Comparison of ENCODE assay signal across 19 cellular contexts in the genomic region with DNA sequence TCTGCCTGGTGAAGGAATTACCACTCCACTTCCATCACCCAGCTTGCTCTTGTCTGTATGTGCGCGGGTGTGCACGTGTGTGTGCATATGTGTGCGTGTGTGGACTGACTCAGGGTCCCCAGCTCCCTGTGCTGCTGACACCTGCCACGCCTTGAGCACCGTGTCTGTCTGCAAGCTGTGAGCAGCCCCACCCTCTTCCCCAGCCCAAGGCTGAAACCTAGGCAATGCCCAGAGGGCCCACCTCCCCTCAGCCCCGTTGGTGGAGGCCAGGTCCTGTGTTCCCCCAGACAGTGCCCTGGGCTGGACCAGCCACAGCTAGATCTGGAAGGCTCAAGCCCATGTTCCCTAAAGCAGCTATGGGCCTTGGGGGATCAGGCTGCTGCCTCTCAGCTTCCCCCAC. TPM values are rescaled to one million over a fixed set of nuclear protein-coding genes. Genes with fewer than 3 reads are reported as not detected.
DNase-seq lines count a peak whose midpoint lies in the region; ATAC-seq and TF ChIP-seq lines count a peak whose summit lies in the region.
"Had no signal": no experiment of that assay in that cellular context is flagged by ENCODE, and none has a peak within 500 bp of the region (broad histone marks: within the 10 kb centered on the region; RNA-seq: fewer than 3 reads in every experiment).

No MANE protein-coding gene starts in this region.

- intact Hi-C loops in CD4-positive, alpha-beta memory T cell (cut with micrococcal nuclease), result no loop called here
- intact Hi-C loops in IMR-90 (cut with micrococcal nuclease), result no loop called here
- intact Hi-C loops in left colon (cut with DNase I, micrococcal nuclease), result no loop called here

- H3K27me3 ChIP-seq in CD4-positive, alpha-beta memory T cell (ENCODE audit: insufficient read depth, low read length), result no peaks in the 10 kb centered on the region
- H3K27me3 ChIP-seq in IMR-90 (ENCODE audit: control insufficient read depth, insufficient read depth, low read length), result no peaks in the 10 kb centered on the region; the same call in 1 of the 2 replicates

- peaks cover 53% of the 10 kb centered on the region for H3K4me1 ChIP-seq in CD4-positive, alpha-beta memory T cell (ENCODE audit: insufficient read depth, low read length)
- H3K4me1 ChIP-seq in IMR-90 (ENCODE audit: control insufficient read depth, insufficient read depth, low read length), result 0 out of 2 replicates have a peak, but pooled peaks cover 3% of the 10 kb centered on the region

- no peak overlapping the region for H2BK15ac ChIP-seq in IMR-90 (ENCODE audit: low read depth, low read length)

- no peak overlapping the region for H3K56ac ChIP-seq in IMR-90 (ENCODE audit: extremely low read depth, insufficient read depth, low read length)

- no peaks in the 10 kb centered on the region for H3K9me3 Mint-ChIP-seq in CD4-positive, alpha-beta memory T cell
- no peaks in the 10 kb centered on the region for H3K9me3 Mint-ChIP-seq in activated naive CD8-positive, alpha-beta T cell treated with anti-CD3 and anti-CD28 coated beads for 36 hours
- no peaks in the 10 kb centered on the region for H3K9me3 Mint-ChIP-seq in neural crest cell

- H3K36me3 Mint-ChIP-seq in CD4-positive, alpha-beta memory T cell, result peaks cover 2 to 14% of the 10 kb centered on the region in 2 donors
- peaks cover 7% of the 10 kb centered on the region for H3K36me3 Mint-ChIP-seq in activated naive CD8-positive, alpha-beta T cell treated with anti-CD3 and anti-CD28 coated beads for 36 hours
- peaks cover 9% of the 10 kb centered on the region for H3K36me3 Mint-ChIP-seq in neural crest cell (ENCODE audit: low read depth)

- in situ Hi-C loops in IMR-90 (cut with MboI; ENCODE audit: low sequenced_read_pairs), result no loop called here

- no peak overlapping the region for H3K27ac Mint-ChIP-seq in CD4-positive, alpha-beta memory T cell
- no peak overlapping the region for H3K27ac Mint-ChIP-seq in activated naive CD8-positive, alpha-beta T cell treated with anti-CD3 and anti-CD28 coated beads for 36 hours
- no peak overlapping the region for H3K27ac Mint-ChIP-seq in neural crest cell (ENCODE audit: unreplicated experiment)

- no TSS peak for BruUV-seq in IMR-90 (replicated peaks; lab: Mats Ljungman, UMichigan)

- no peak for TF ChIP-seq RAD21 in IMR-90 (IDR thresholded peaks at IDR 0.05; ENCODE audit: low read length)

- H2AK5ac ChIP-seq in IMR-90 (ENCODE audit: low read depth, low read length), result no peak overlapping the region

- TF ChIP-seq POLR2A in IMR-90 (IDR thresholded peaks at IDR 0.05; ENCODE audit: low read depth, low read length), result no peak

- H2AFZ ChIP-seq in IMR-90 (replicated peaks; ENCODE audit: low read length, poor library complexity), result peak overlapping the region; percentile 41

- H3K14ac ChIP-seq in IMR-90 (replicated peaks; ENCODE audit: low read depth, low read length), result no peak overlapping the region

- no peaks in the 10 kb centered on the region for H3K9me1 ChIP-seq in IMR-90 (ENCODE audit: insufficient read depth, low read length)

- no peaks in the 10 kb centered on the region for H3K9me3 ChIP-seq in CD4-positive, alpha-beta memory T cell (ENCODE audit: control insufficient read depth in 1 of 2, low read length in 2 of 2)
- peaks cover 2% of the 10 kb centered on the region; the same call in 1 of the 2 replicates for H3K9me3 ChIP-seq in IMR-90 (ENCODE audit: control insufficient read depth, insufficient read depth, low read length)

- H4K20me1 ChIP-seq in IMR-90 (ENCODE audit: insufficient read depth, low read length), result peaks cover 20% of the 10 kb centered on the region; the same call in 1 of the 2 replicates

- dilution Hi-C loops in IMR-90 (cut with HindIII; ENCODE audit: low sequenced_read_pairs, unreplicated experiment), result no loop called here

- no peak overlapping the region for H2BK20ac ChIP-seq in IMR-90 (ENCODE audit: low read depth, low read length)

- peaks cover 21 to 66% (median 40%) of the 10 kb centered on the region in 4 donors for H3K4me1 Mint-ChIP-seq in CD4-positive, alpha-beta memory T cell
- H3K4me1 Mint-ChIP-seq in activated naive CD8-positive, alpha-beta T cell treated with anti-CD3 and anti-CD28 coated beads for 36 hours, result peaks cover 20% of the 10 kb centered on the region
- H3K4me1 Mint-ChIP-seq in neural crest cell, result peaks cover 24% of the 10 kb centered on the region

- TF ChIP-seq CTCF in IMR-90 (conservative IDR thresholded peaks at IDR 0.05; ENCODE audit: low read depth, low read length), result no peak
- TF ChIP-seq CTCF in neural crest cell (conservative IDR thresholded peaks at IDR 0.05), result no peak

- H3K23ac ChIP-seq in IMR-90 (ENCODE audit: low read depth, low read length), result no peak overlapping the region

- no CpG with 5 or more reads among the region's 7 CpGs for WGBS in IMR-90 (ENCODE audit: extremely low coverage in 2 of 2, insufficient read length in 1 of 2), 2 experiments

- DNase-seq in CD4-positive, alpha-beta memory T cell, result no peak
- DNase-seq in IMR-90 (no peak), neural crest cell (ENCODE audit: low read depth, low spot score) (no peak), left colon (no peak), NCI-H1105 (lab: John Stamatoyannopoulos, UW) (no peak), AG08396 (ENCODE audit: low spot score) (no peak)
- DNase-seq in activated naive CD8-positive, alpha-beta T cell treated with anti-CD3 and anti-CD28 coated beads for 36 hours, result no peak
- DNase-seq: activated CD4-positive, alpha-beta T cell treated with anti-CD3 and anti-CD28 coated beads for 1 hour; amniotic stem cell; caudate nucleus; effector memory CD4-positive, alpha-beta T cell; H7; mammary epithelial cell; NCI-H2081 treated with DMSO at 0.1 percent for 48 hours; NCI-H510A treated with DMSO at 0.1 percent for 48 hours; SHP77; stimulated activated CD4-positive, alpha-beta T cell treated with anti-CD3 and anti-CD28 coated beads, Interleukin-1b, Interleukin-23, amount 100 ng/mL, for 48 hours had no signal

- POLR2A ChIA-PET in CD4-positive, alpha-beta memory T cell (lab: Charles Lee; ENCODE audit: partially characterized antibody), result interaction anchor here (1.0 to 3.1 kb wide), 3 partner anchors 9 to 18 kb away, joined by 3 to 25 read pairs (median 11); no protein-coding TSS in a partner anchor
- POLR2A ChIA-PET in IMR-90 (lab: Charles Lee; ENCODE audit: unreplicated experiment), result no interaction called here

- H3K9ac ChIP-seq in IMR-90 (ENCODE audit: low read depth, low read length), result no peak overlapping the region

- H3K4me3 Mint-ChIP-seq in CD4-positive, alpha-beta memory T cell, result peak overlapping the region in 6 of 8 donors; percentile 46 to 93 (median 74)
- H3K4me3 Mint-ChIP-seq in activated naive CD8-positive, alpha-beta T cell treated with anti-CD3 and anti-CD28 coated beads for 36 hours, result peak overlapping the region; percentile 83
- H3K4me3 Mint-ChIP-seq in neural crest cell, result peak overlapping the region; percentile 87

- no peak overlapping the region for H3K4me2 ChIP-seq in IMR-90 (ENCODE audit: low read depth, low read length)

- H3K18ac ChIP-seq in IMR-90 (ENCODE audit: low read depth, low read length), result no peak overlapping the region

- no peak overlapping the region for H2BK120ac ChIP-seq in IMR-90 (ENCODE audit: low read depth, low read length)

- no peak overlapping the region for H2BK5ac ChIP-seq in IMR-90 (ENCODE audit: low read depth, low read length, poor library complexity, severe bottlenecking)

- H4K5ac ChIP-seq in IMR-90 (ENCODE audit: low read depth, low read length), result no peak overlapping the region

- H4K8ac ChIP-seq in IMR-90 (ENCODE audit: low read depth in 2 of 2, low read length in 2 of 2), result no peak overlapping the region

- H3K4me3 ChIP-seq in CD4-positive, alpha-beta memory T cell (ENCODE audit: low read length in 2 of 2), result no peak overlapping the region
- H3K4me3 ChIP-seq in IMR-90 (ENCODE audit: insufficient read depth, low read depth, low read length), result no peak overlapping the region

- H3K27me3 Mint-ChIP-seq in CD4-positive, alpha-beta memory T cell, result no peaks in the 10 kb centered on the region
- no peaks in the 10 kb centered on the region for H3K27me3 Mint-ChIP-seq in activated naive CD8-positive, alpha-beta T cell treated with anti-CD3 and anti-CD28 coated beads for 36 hours
- no peaks in the 10 kb centered on the region for H3K27me3 Mint-ChIP-seq in neural crest cell (ENCODE audit: low read depth)

- no peak for ATAC-seq in IMR-90 (ENCODE audit: low read depth)
- no peak for ATAC-seq in left colon
- ATAC-seq: sciatic nerve had no signal

- H3K36me3 ChIP-seq in CD4-positive, alpha-beta memory T cell (ENCODE audit: insufficient read depth, low read length), result no peaks in the 10 kb centered on the region
- H3K36me3 ChIP-seq in IMR-90 (ENCODE audit: control insufficient read depth, insufficient read depth, low read length), result no peaks in the 10 kb centered on the region; the same call in 1 of the 2 replicates

- CTCF ChIA-PET in CD4-positive, alpha-beta memory T cell (lab: Charles Lee; ENCODE audit: partially characterized antibody), result interaction anchor here (1.2 to 4.4 kb wide), 3 partner anchors 9 to 61 kb away, joined by 3 to 42 read pairs (median 6); no protein-coding TSS in a partner anchor
- CTCF ChIA-PET in IMR-90 (lab: Yijun Ruan, JAX), result no interaction called here

- no peak overlapping the region for H3K27ac ChIP-seq in CD4-positive, alpha-beta memory T cell (ENCODE audit: low read depth, low read length)
- no peak overlapping the region for H3K27ac ChIP-seq in IMR-90 (ENCODE audit: insufficient read depth, low read length)
- H3K27ac ChIP-seq: HL-60 had no signal

- H3K4ac ChIP-seq in IMR-90 (ENCODE audit: low read depth, low read length), result no peak overlapping the region

- peaks cover 6 to 19% of the 10 kb centered on the region in 2 experiments; a peak in 3 of 4 replicates for H3K79me1 ChIP-seq in IMR-90 (ENCODE audit: low read depth in 1 of 2, low read length in 2 of 2)

- H2AK9ac ChIP-seq in IMR-90 (replicated peaks; ENCODE audit: low read depth, low read length, poor library complexity), result no peak overlapping the region

- no peak overlapping the region for H4K91ac ChIP-seq in IMR-90 (ENCODE audit: insufficient read depth, low read depth, low read length)

RNA-seq across cellular contexts. Expression of a gene that starts 2.0 kb away (rescaled TPM):
- 10 to 100 TPM; 26.1 to 26.3 TPM for total RNA-seq in CD4-positive, alpha-beta memory T cell
- 10 to 100 TPM; 51.2 to 53.6 TPM for polyA plus RNA-seq in CD4-positive, alpha-beta memory T cell
- 26.9 and 27.6 TPM in 2 replicates for total RNA-seq in IMR-90 (2012; rRNA removed)
- polyA plus RNA-seq in IMR-90 (2012; rRNA removed), result 35.2 and 39.1 TPM in 2 replicates
- 23.9 and 50.9 TPM in 2 replicates for polyA plus RNA-seq in IMR-90 (2012; cell fraction: cytosol; rRNA removed)
- 15.4 and 26.3 TPM in 2 replicates for polyA plus RNA-seq in IMR-90 (2012; cell fraction: nucleus; rRNA removed; ENCODE audit: low replicate concordance)
- 10 to 100 TPM; 24.8 to 25.5 TPM for total RNA-seq in activated naive CD8-positive, alpha-beta T cell treated with anti-CD3 and anti-CD28 coated beads for 36 hours
- total RNA-seq in neural crest cell, result 24.4 and 25.3 TPM in 2 replicates
- 10 to 100 TPM; 20.4 to 21.8 TPM for total RNA-seq in left colon

RNA-seq across cellular contexts. Expression of a gene that starts 46.1 kb away (rescaled TPM):
- not detected for total RNA-seq in CD4-positive, alpha-beta memory T cell
- polyA plus RNA-seq in CD4-positive, alpha-beta memory T cell, result not detected
- under 0.01 TPM in 2 replicates for total RNA-seq in IMR-90 (2012; rRNA removed)
- 0.09 and 0.16 TPM in 2 replicates for polyA plus RNA-seq in IMR-90 (2012; rRNA removed)
- polyA plus RNA-seq in IMR-90 (2012; cell fraction: cytosol; rRNA removed), result 0.05 and 0.20 TPM in 2 replicates
- polyA plus RNA-seq in IMR-90 (2012; cell fraction: nucleus; rRNA removed; ENCODE audit: low replicate concordance), result 0.05 and 0.16 TPM in 2 replicates
- under 1 TPM; 0.08 to 0.23 TPM for total RNA-seq in activated naive CD8-positive, alpha-beta T cell treated with anti-CD3 and anti-CD28 coated beads for 36 hours
- total RNA-seq in neural crest cell, result 1.7 TPM in 2 replicates
- total RNA-seq in left colon, result not detected
